In the genomic region with DNA sequence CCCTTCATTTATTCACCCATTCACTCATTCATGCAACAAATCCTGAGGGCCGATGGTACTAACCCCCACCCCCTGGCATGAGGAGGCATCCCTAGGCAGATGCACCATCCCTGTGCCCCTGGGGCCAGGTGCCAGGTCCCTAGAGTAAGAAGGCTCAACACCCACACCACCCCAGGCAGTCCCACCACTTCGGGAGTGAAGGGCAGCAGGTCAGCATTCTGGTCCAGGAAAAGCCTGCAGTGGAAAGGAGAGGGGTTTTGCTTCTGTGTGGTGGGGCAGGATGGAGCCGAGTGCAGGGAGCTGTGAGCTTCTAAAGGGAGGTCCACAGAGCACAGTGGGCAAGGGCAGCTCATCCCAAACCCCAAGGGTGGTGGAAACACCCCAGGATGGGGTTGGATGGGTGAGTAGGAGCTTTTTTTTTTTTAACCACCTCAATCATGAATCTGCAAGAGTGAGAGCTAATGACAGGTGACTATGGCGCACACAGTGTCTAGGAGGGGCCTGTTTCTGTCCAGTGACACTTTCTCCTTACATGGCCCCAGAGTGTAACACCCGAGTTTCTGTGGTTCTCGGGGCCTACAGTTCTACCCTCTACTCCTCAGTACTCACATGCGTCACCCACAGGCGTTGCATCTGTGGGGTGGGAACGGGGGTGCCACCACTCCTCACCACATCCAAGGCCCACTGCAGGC, we compare ENCODE assay signal across 18 cellular contexts.
DNase-seq lines count a peak whose midpoint lies in the region; ATAC-seq and TF ChIP-seq lines count a peak whose summit lies in the region.
"Had no signal": no experiment of that assay in that cellular context is flagged by ENCODE, and none has a peak within 500 bp of the region (broad histone marks: within the 10 kb centered on the region; RNA-seq: fewer than 3 reads in every experiment).

No MANE protein-coding gene starts in this region.

- no peak overlapping the region for H3K4me2 ChIP-seq in osteoblast (ENCODE audit: insufficient read depth, low read length)
- H3K4me2 ChIP-seq: BLaER1 had no signal

- peaks cover 4% of the 10 kb centered on the region for H3K9me3 ChIP-seq in osteoblast (ENCODE audit: low read depth, low read length)
- H3K9me3 ChIP-seq: BLaER1 had no signal

- peaks cover 9% of the 10 kb centered on the region for H3K27me3 Mint-ChIP-seq in activated CD8-positive, alpha-beta memory T cell treated with anti-CD3 and anti-CD28 coated beads, Interleukin-2, amount 10 ng/mL, durations not matched to agents 7 days and 5 days
- peaks cover 8 to 13% (median 11%) of the 10 kb centered on the region in 3 donors for H3K27me3 Mint-ChIP-seq in immature natural killer cell (ENCODE audit: low read depth in 3 of 3)

- H3K4me3 ChIP-seq in osteoblast (ENCODE audit: insufficient read depth, low read length): no peak overlapping the region
- H3K4me3 ChIP-seq: BLaER1 had no signal

- H3K4me1 Mint-ChIP-seq in activated CD8-positive, alpha-beta memory T cell treated with anti-CD3 and anti-CD28 coated beads, Interleukin-2, amount 10 ng/mL, durations not matched to agents 7 days and 5 days: peaks cover 17% of the 10 kb centered on the region
- H3K4me1 Mint-ChIP-seq in immature natural killer cell: peaks cover 8 to 19% of the 10 kb centered on the region in 2 donors

- peak; percentile 47 for DNase-seq in activated CD8-positive, alpha-beta memory T cell treated with anti-CD3 and anti-CD28 coated beads for 24 hours
- no peak for DNase-seq in activated CD8-positive, alpha-beta memory T cell treated with anti-CD3 and anti-CD28 coated beads, Interleukin-2, amount 50 U/mL, for 4 hours
- DNase-seq in activated CD8-positive, alpha-beta memory T cell treated with anti-CD3 and anti-CD28 coated beads, Interleukin-2, amount 10 ng/mL, durations not matched to agents 7 days and 5 days: peak; percentile 38
- peak; percentile 53 to 58 (median 57) for DNase-seq in immature natural killer cell
- peak; percentile 11 for DNase-seq in osteoblast (ENCODE audit: insufficient read length, low spot score, missing footprints)
- DNase-seq in OCI-M2 (lab: John Stamatoyannopoulos, UW; ENCODE audit: unreplicated experiment): no peak
- no peak for DNase-seq in midbrain (lab: John Stamatoyannopoulos, UW)
- DNase-seq: DND-41, GOT3, KG1, NCI-H1436, NCI-H2029, NCI-H2171, NCI-H446 treated with DMSO at 0.1 percent for 48 hours had no signal

- CTCF ChIA-PET in activated CD8-positive, alpha-beta memory T cell treated with anti-CD3 and anti-CD28 coated beads, Interleukin-2, amount 10 ng/mL, durations not matched to agents 7 days and 5 days (lab: Charles Lee): no interaction called here

- H3K27ac ChIP-seq in osteoblast (ENCODE audit: low read depth, low read length): no peak overlapping the region
- H3K27ac ChIP-seq: BLaER1 had no signal

- H4K20me1 ChIP-seq in osteoblast (ENCODE audit: insufficient read depth, low read length): no peaks in the 10 kb centered on the region
- H4K20me1 ChIP-seq: BLaER1 had no signal

- no peaks in the 10 kb centered on the region for H3K4me1 ChIP-seq in osteoblast (ENCODE audit: insufficient read depth, low read length)
- H3K4me1 ChIP-seq: BLaER1 had no signal

- no peaks in the 10 kb centered on the region for H3K79me2 ChIP-seq in osteoblast (ENCODE audit: insufficient read depth, low read length)

- H3K36me3 ChIP-seq in osteoblast (ENCODE audit: insufficient read depth, low read length): no peaks in the 10 kb centered on the region
- H3K36me3 ChIP-seq: BLaER1 had no signal

- no peak overlapping the region for H2AFZ ChIP-seq in osteoblast (ENCODE audit: low read length)

- no peak for ATAC-seq in activated CD8-positive, alpha-beta memory T cell treated with anti-CD3 and anti-CD28 coated beads, Interleukin-2, amount 10 ng/mL, durations not matched to agents 7 days and 5 days
- ATAC-seq in HG03469 (IDR thresholded peaks at IDR 0.05; ENCODE audit: unreplicated experiment): no peak
- ATAC-seq: Panc1, Right ventricle myocardium inferior had no signal

- no peaks in the 10 kb centered on the region for H3K27me3 ChIP-seq in osteoblast (ENCODE audit: insufficient read depth, low read length)
- H3K27me3 ChIP-seq: BLaER1 had no signal

- H3K9me3 Mint-ChIP-seq in activated CD8-positive, alpha-beta memory T cell treated with anti-CD3 and anti-CD28 coated beads, Interleukin-2, amount 10 ng/mL, durations not matched to agents 7 days and 5 days (ENCODE audit: low read depth): peaks cover 5% of the 10 kb centered on the region
- peaks cover 2 to 25% (median 11%) of the 10 kb centered on the region in 6 donors for H3K9me3 Mint-ChIP-seq in immature natural killer cell

- peaks cover 8% of the 10 kb centered on the region for H3K36me3 Mint-ChIP-seq in activated CD8-positive, alpha-beta memory T cell treated with anti-CD3 and anti-CD28 coated beads, Interleukin-2, amount 10 ng/mL, durations not matched to agents 7 days and 5 days
- H3K36me3 Mint-ChIP-seq in immature natural killer cell: peaks cover 7 to 14% (median 8%) of the 10 kb centered on the region in 3 donors

- H3K4me3 Mint-ChIP-seq in activated CD8-positive, alpha-beta memory T cell treated with anti-CD3 and anti-CD28 coated beads, Interleukin-2, amount 10 ng/mL, durations not matched to agents 7 days and 5 days: no peak overlapping the region
- H3K4me3 Mint-ChIP-seq in immature natural killer cell: peak overlapping the region in 1 of 5 donors; percentile 20

- H3K27ac Mint-ChIP-seq in activated CD8-positive, alpha-beta memory T cell treated with anti-CD3 and anti-CD28 coated beads, Interleukin-2, amount 10 ng/mL, durations not matched to agents 7 days and 5 days: no peak overlapping the region
- peak overlapping the region in 3 of 6 donors; percentile 31 to 45 (median 44) for H3K27ac Mint-ChIP-seq in immature natural killer cell

- TF ChIP-seq CTCF in osteoblast (IDR thresholded peaks at IDR 0.05; ENCODE audit: extremely low read depth, low read depth, low read length): no peak

Comparison
In these comparisons a context has a peak if more than half of its experiments do, and no peak if none do; other contexts are left out.
1. DNase-seq: peak in activated CD8-positive, alpha-beta memory T cell treated with anti-CD3 and anti-CD28 coated beads for 24 hours (single experiment), activated CD8-positive, alpha-beta memory T cell treated with anti-CD3 and anti-CD28 coated beads, Interleukin-2, amount 10 ng/mL, durations not matched to agents 7 days and 5 days (single experiment), immature natural killer cell (3 of 3) and osteoblast (single experiment); none in activated CD8-positive, alpha-beta memory T cell treated with anti-CD3 and anti-CD28 coated beads, Interleukin-2, amount 50 U/mL, for 4 hours (single experiment), OCI-M2 (single experiment) and midbrain (single experiment).